Comparison of ENCODE assay signal across 21 cellular contexts in the genomic region with DNA sequence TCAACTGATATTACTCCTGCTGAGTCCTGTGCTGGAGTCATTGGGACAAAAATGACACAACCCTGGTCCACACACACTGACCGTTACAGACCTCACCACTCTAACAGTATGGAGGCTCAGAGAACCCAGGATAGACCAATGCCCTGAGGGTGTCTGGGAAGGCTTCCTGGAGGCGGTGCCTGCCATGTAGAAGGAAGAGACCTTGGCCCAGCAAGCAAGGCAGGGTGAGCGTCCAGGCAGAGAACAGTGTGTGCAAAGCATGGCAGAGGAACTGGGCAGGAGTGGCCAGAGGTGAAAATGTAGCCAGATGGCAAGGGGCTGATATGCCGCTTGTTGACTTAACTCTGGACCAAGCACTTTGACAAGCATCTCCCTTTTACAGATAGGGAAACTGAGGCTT.
"Had no signal": no experiment of that assay in that cellular context is flagged by ENCODE, and none has a peak within 500 bp of the region (broad histone marks: within the 10 kb centered on the region; RNA-seq: fewer than 3 reads in every experiment).

No MANE protein-coding gene starts in this region.

- H3K27ac Mint-ChIP-seq: activated naive CD8-positive, alpha-beta T cell; dendritic cell treated with granulocyte-macrophage colony-stimulating factor and Interleukin-4, amounts not matched to agents 40 ng/mL and 50 ng/mL, for 4 days; nephron; stimulated activated naive B cell treated with anti-CD40 and anti-IgM and Interleukin-4, amounts not matched to agents 10 μg/mL and 1 μg/mL and 100 μg/mL, for 72 hours; T-helper 1 cell treated with Interleukin-12 subunit alpha and Interleukin-12 subunit beta and Interleukin-4 antibody, amounts not matched to agents 30 μg/mL and 1 μg/mL, for 36 hours had no signal

- DNase-seq: foreskin melanocyte, upper lobe of left lung had no signal

- H3K27ac ChIP-seq: body of pancreas, cardiac muscle cell, esophagus muscularis mucosa, left ventricle myocardium inferior, neutrophil, ovary, psoas muscle, stomach, thyroid gland, upper lobe of left lung, vagina, WERI-Rb-1 had no signal

- H3K9me3 ChIP-seq: body of pancreas, esophagus muscularis mucosa, left ventricle myocardium inferior, neutrophil, ovary, psoas muscle, stomach, thyroid gland, upper lobe of left lung, vagina had no signal

- H3K4me1 Mint-ChIP-seq: nephron had no signal

- H3K36me3 Mint-ChIP-seq: activated naive CD8-positive, alpha-beta T cell; stimulated activated naive B cell treated with anti-CD40 and anti-IgM and Interleukin-4, amounts not matched to agents 10 μg/mL and 1 μg/mL and 100 μg/mL, for 72 hours had no signal

- H3K9me3 Mint-ChIP-seq: dendritic cell treated with granulocyte-macrophage colony-stimulating factor and Interleukin-4, amounts not matched to agents 40 ng/mL and 50 ng/mL, for 4 days; nephron; stimulated activated naive B cell treated with anti-CD40 and anti-IgM and Interleukin-4, amounts not matched to agents 10 μg/mL and 1 μg/mL and 100 μg/mL, for 72 hours; T-helper 1 cell treated with Interleukin-12 subunit alpha and Interleukin-12 subunit beta and Interleukin-4 antibody, amounts not matched to agents 30 μg/mL and 1 μg/mL, for 36 hours had no signal

- H3K4me2 ChIP-seq: smooth muscle cell had no signal

- FAIRE-seq: TTC549 had no signal

- H3K36me3 ChIP-seq: cardiac muscle cell, esophagus muscularis mucosa, left ventricle myocardium inferior, neutrophil, ovary, stomach, thyroid gland, upper lobe of left lung, vagina, WERI-Rb-1 had no signal

- H3K27me3 ChIP-seq: body of pancreas, ovary, thyroid gland, upper lobe of left lung, vagina had no signal

- H3K4me3 ChIP-seq: body of pancreas, cardiac muscle cell, esophagus muscularis mucosa, left ventricle myocardium inferior, lung, ovary, psoas muscle, smooth muscle cell, stomach, thyroid gland, upper lobe of left lung, vagina had no signal

- H3K4me3 Mint-ChIP-seq: activated naive CD8-positive, alpha-beta T cell; dendritic cell treated with granulocyte-macrophage colony-stimulating factor and Interleukin-4, amounts not matched to agents 40 ng/mL and 50 ng/mL, for 4 days; nephron; stimulated activated naive B cell treated with anti-CD40 and anti-IgM and Interleukin-4, amounts not matched to agents 10 μg/mL and 1 μg/mL and 100 μg/mL, for 72 hours; T-helper 1 cell treated with Interleukin-12 subunit alpha and Interleukin-12 subunit beta and Interleukin-4 antibody, amounts not matched to agents 30 μg/mL and 1 μg/mL, for 36 hours had no signal

- H3K4me1 ChIP-seq: body of pancreas, esophagus muscularis mucosa, left ventricle myocardium inferior, psoas muscle, stomach, upper lobe of left lung, vagina had no signal
